In the genomic region with DNA sequence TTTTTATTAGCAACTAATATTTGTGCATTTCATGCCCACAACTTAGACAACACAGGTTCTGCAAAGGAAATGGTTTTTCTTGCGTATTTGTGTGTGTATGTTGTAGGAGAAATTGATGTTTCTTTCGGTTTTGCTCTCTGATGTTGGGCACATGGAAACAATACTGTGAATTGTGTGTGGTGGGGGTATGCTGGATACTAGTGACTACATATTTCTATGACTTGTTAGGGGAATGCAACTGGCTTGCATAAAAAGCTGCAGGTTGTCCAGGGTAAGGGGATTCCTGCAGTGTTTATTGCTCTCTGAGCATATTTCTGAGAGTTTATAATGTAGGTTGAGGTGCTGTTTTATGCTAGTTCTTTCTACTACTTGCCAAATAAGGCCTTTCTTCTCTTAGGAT, we compare ENCODE assay signal across 10 cellular contexts. TPM values are rescaled to one million over a fixed set of nuclear protein-coding genes. Genes with fewer than 3 reads are reported as not detected.
DNase-seq lines count a peak whose midpoint lies in the region; ATAC-seq and TF ChIP-seq lines count a peak whose summit lies in the region.
"Had no signal": no experiment of that assay in that cellular context is flagged by ENCODE, and none has a peak within 500 bp of the region (broad histone marks: within the 10 kb centered on the region; RNA-seq: fewer than 3 reads in every experiment).

No MANE protein-coding gene starts in this region.

- no peaks in the 10 kb centered on the region for H3K9me2 ChIP-seq in MM.1S (replicated peaks; ENCODE audit: insufficient read depth, low read length)

- DNase-seq in MM.1S (no peak), endothelial cell (ENCODE audit: low spot score) (no peak), retinal pigment epithelial cell (ENCODE audit: low read depth) (no peak), GDM1 (lab: John Stamatoyannopoulos, UW) (no peak), NCI-H526 treated with DMSO at 0.1 percent for 48 hours (lab: John Stamatoyannopoulos, UW) (no peak)
- DNase-seq: activated gamma-delta T cell treated with Interleukin-2 at 50 U/mL for 16 hours, NCI-H1048 had no signal

- H3K36me3 ChIP-seq in MM.1S (replicated peaks; ENCODE audit: insufficient read depth, low read length), result no peaks in the 10 kb centered on the region

- TF ChIP-seq CTCF in MM.1S (IDR thresholded peaks at IDR 0.05; ENCODE audit: low read length), result no peak
- no peak for TF ChIP-seq CTCF in endothelial cell (IDR thresholded peaks at IDR 0.05; ENCODE audit: unreplicated experiment)
- TF ChIP-seq CTCF in retinal pigment epithelial cell (conservative IDR thresholded peaks at IDR 0.05; ENCODE audit: low read depth, low read length), result no peak

- H3K9me3 ChIP-seq in MM.1S (replicated peaks; ENCODE audit: insufficient read depth, low read length), result no peaks in the 10 kb centered on the region

- H3K36me3 Mint-ChIP-seq in endothelial cell (ENCODE audit: low read depth, unreplicated experiment), result no peaks in the 10 kb centered on the region

- H3K27ac Mint-ChIP-seq in endothelial cell (ENCODE audit: unreplicated experiment), result peak overlapping the region; percentile 24

- no peaks in the 10 kb centered on the region for H4K20me1 ChIP-seq in MM.1S (ENCODE audit: insufficient read depth, low read length)

- no peaks in the 10 kb centered on the region for H3K9me3 Mint-ChIP-seq in endothelial cell (ENCODE audit: unreplicated experiment)

- H2AFZ ChIP-seq in MM.1S (ENCODE audit: low read length), result no peak overlapping the region

- peak overlapping the region; percentile 87 for H3K4me3 Mint-ChIP-seq in endothelial cell (ENCODE audit: unreplicated experiment)

- H3K27me3 ChIP-seq in MM.1S (replicated peaks; ENCODE audit: insufficient read depth, low read length), result no peaks in the 10 kb centered on the region

- H3K4me1 ChIP-seq in MM.1S (ENCODE audit: low read length), result peaks cover 24% of the 10 kb centered on the region

- H3K9ac ChIP-seq in MM.1S (ENCODE audit: low read length), result no peak overlapping the region

- H3K4me3 ChIP-seq in MM.1S (ENCODE audit: low read length) (peak overlapping the region; percentile 9; the same call in 1 of the 2 replicates), retinal pigment epithelial cell (ENCODE audit: low read length) (peak overlapping the region; percentile 60)

- H3K27ac ChIP-seq in MM.1S (ENCODE audit: low read length), result no peak overlapping the region

- peaks cover 15% of the 10 kb centered on the region; the same call in 1 of the 2 replicates for H3F3A ChIP-seq in MM.1S (ENCODE audit: insufficient read depth, low read length)

- H3K4me2 ChIP-seq in MM.1S (ENCODE audit: low read depth, low read length), result peak overlapping the region; percentile 82

- peaks cover 4% of the 10 kb centered on the region for H3K27me3 Mint-ChIP-seq in endothelial cell (ENCODE audit: unreplicated experiment)

- peak; percentile 18 for ATAC-seq in GM19463 (IDR thresholded peaks at IDR 0.05; ENCODE audit: unreplicated experiment)
- no peak for ATAC-seq in HG03025 (IDR thresholded peaks at IDR 0.05; ENCODE audit: low FRiP score, unreplicated experiment)
- ATAC-seq in GM21529 (IDR thresholded peaks at IDR 0.05; ENCODE audit: unreplicated experiment), result no peak

- H3K79me2 ChIP-seq in MM.1S (ENCODE audit: low read length), result peaks cover 19% of the 10 kb centered on the region

- peaks cover 6% of the 10 kb centered on the region for H3K4me1 Mint-ChIP-seq in endothelial cell (ENCODE audit: unreplicated experiment)

RNA-seq across cellular contexts. Expression of a gene that starts 11.6 kb away (rescaled TPM):
- 10.3 TPM for total RNA-seq in endothelial cell (ENCODE audit: unreplicated experiment)

RNA-seq across cellular contexts. Expression of a gene that starts 33.1 kb away (rescaled TPM):
- total RNA-seq in endothelial cell (ENCODE audit: unreplicated experiment), result 0.13 TPM
